25 cellular contexts compared by ENCODE assay signal in the genomic region with DNA sequence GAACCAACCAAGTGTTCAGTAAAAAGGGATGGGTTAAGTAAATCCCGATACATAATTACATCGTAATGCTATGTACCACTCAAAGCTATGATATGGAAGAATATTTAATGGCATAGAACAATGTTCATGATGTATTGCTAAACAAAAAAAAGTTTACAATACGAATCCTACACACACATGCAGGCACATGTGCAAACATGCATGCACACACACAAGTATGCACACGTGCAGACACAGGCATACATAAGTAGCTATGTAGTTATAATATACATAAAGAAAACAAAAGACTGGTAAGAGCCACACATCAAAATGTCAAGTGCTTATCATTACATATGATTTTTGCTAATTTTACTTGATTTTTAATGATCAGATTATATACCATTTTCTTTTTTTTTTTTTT.
"Had no signal": no experiment of that assay in that cellular context is flagged by ENCODE, and none has a peak within 500 bp of the region (broad histone marks: within the 10 kb centered on the region; RNA-seq: fewer than 3 reads in every experiment).

No MANE protein-coding gene starts in this region.

- H3K9me3 ChIP-seq: heart right ventricle, lower lobe of right lung, pancreas, suprapubic skin, transverse colon, upper lobe of right lung, vagina had no signal

- H3K36me3 ChIP-seq: heart right ventricle, lower lobe of right lung, pancreas, suprapubic skin, transverse colon, upper lobe of right lung, vagina had no signal

- FAIRE-seq: endothelial cell of umbilical vein, pancreas had no signal

- ATAC-seq: heart right ventricle; left ventricle myocardium superior; lower lobe of right lung; natural killer cell; pancreas; sciatic nerve; stimulated activated naive CD8-positive, alpha-beta T cell treated with anti-CD3 and anti-CD28 coated beads, Interleukin-15, amount 100 ng/mL, for 72 hours; upper lobe of right lung had no signal

- H3K27ac ChIP-seq: coronary artery, heart right ventricle, lower lobe of right lung, pancreas, transverse colon, upper lobe of right lung, vagina had no signal

- H3K4me3 ChIP-seq: coronary artery, heart right ventricle, lower lobe of right lung, pancreas, smooth muscle cell, suprapubic skin, transverse colon, upper lobe of right lung, vagina had no signal

- DNase-seq: dermis blood vessel endothelial cell; effector memory CD4-positive, alpha-beta T cell; foreskin melanocyte; glutamatergic neuron; heart right ventricle; hippocampal formation; left ventricle myocardium superior; lower lobe of right lung; natural killer cell; occipital lobe; pancreas; stimulated activated CD4-positive, alpha-beta T cell treated with anti-CD3 and anti-CD28 coated beads, Interleukin-12 subunit alpha, Interleukin-12 subunit beta, amount 100 ng/mL, for 4 hours; stimulated activated CD4-positive, alpha-beta T cell treated with anti-CD3 and anti-CD28 coated beads, Interleukin-1b, Interleukin-23, amount 100 ng/mL, for 48 hours; stimulated activated CD4-positive, alpha-beta T cell treated with anti-CD3 and anti-CD28 coated beads, Interleukin-4, amount 100 ng/mL, for 1 hour; stimulated activated CD8-positive, alpha-beta memory T cell treated with anti-CD3 and anti-CD28 coated beads, Interleukin-4, amount 100 ng/mL, for 48 hours; stimulated activated naive CD4-positive, alpha-beta T cell; stimulated activated naive CD8-positive, alpha-beta T cell treated with anti-CD3 and anti-CD28 coated beads, Interleukin-15, amount 100 ng/mL, for 72 hours; transverse colon; upper lobe of right lung had no signal

- H3K4me1 ChIP-seq: heart right ventricle, lower lobe of right lung, pancreas, transverse colon, upper lobe of right lung, vagina had no signal

- H3K27me3 ChIP-seq: heart right ventricle, pancreas, suprapubic skin, transverse colon, upper lobe of right lung, vagina had no signal

- H3K4me2 ChIP-seq: smooth muscle cell had no signal
